29 cellular contexts compared by ENCODE assay signal in the genomic region with DNA sequence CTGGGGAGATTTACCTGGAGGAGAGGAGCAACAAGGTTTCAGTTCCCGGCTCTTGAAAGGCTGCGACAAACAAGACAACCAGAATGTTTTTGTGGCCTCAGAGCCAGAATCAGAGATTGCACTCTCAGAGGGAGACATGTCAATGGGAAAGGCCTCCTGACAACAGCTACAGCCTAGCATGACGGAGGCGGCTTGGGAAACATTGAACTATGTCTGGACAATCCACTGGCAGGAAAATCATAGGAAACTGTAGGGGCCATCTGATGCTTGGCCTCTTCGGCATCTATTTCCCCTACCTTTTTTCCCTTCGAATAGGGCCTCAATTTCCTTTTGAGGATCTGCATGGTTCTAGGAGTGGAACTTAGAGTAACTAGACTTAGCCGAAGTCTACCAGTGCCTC. TPM values are rescaled to one million over a fixed set of nuclear protein-coding genes. Genes with fewer than 3 reads are reported as not detected.
DNase-seq lines count a peak whose midpoint lies in the region; ATAC-seq, FAIRE-seq and TF ChIP-seq lines count a peak whose summit lies in the region.
"Had no signal": no experiment of that assay in that cellular context is flagged by ENCODE, and none has a peak within 500 bp of the region (broad histone marks: within the 10 kb centered on the region; RNA-seq: fewer than 3 reads in every experiment).

No MANE protein-coding gene starts in this region.

- dilution Hi-C loops in IMR-90 (cut with HindIII; ENCODE audit: low sequenced_read_pairs, unreplicated experiment), result no loop called here
- dilution Hi-C loops in endothelial cell of umbilical vein (cut with MboI; ENCODE audit: extremely low pct_ligation_motif_present, low sequenced_read_pairs), result no loop called here

- H2AK5ac ChIP-seq in IMR-90 (ENCODE audit: low read depth, low read length), result no peak overlapping the region

- CTCF ChIA-PET in IMR-90 (lab: Yijun Ruan, JAX), result interaction anchor here (0.7 kb wide), 1 partner anchor 433 kb away, joined by 4 read pairs; no protein-coding TSS in a partner anchor
- CTCF ChIA-PET in endothelial cell of umbilical vein (lab: Charles Lee), result interaction anchor here (1.6 kb wide), 1 partner anchor 117 kb away, joined by 9 read pairs; no protein-coding TSS in a partner anchor

- H3K4me3 Mint-ChIP-seq in GM23338, result no peak overlapping the region
- H3K4me3 Mint-ChIP-seq: CD14-positive monocyte; CD4-positive, alpha-beta memory T cell; CD4-positive, CD25-positive, alpha-beta regulatory T cell; CD8-positive, alpha-beta memory T cell had no signal

- H4K20me1 ChIP-seq in GM23338 (replicated peaks; ENCODE audit: insufficient read depth), result no peaks in the 10 kb centered on the region
- no peaks in the 10 kb centered on the region for H4K20me1 ChIP-seq in IMR-90 (ENCODE audit: insufficient read depth, low read length)
- H4K20me1 ChIP-seq in endothelial cell of umbilical vein (replicated peaks; ENCODE audit: control insufficient read depth, extremely low read depth, insufficient read depth, low read length), result no peaks in the 10 kb centered on the region
- H4K20me1 ChIP-seq: BLaER1 had no signal

- H2BK120ac ChIP-seq in IMR-90 (ENCODE audit: low read depth, low read length), result no peak overlapping the region

- H3K9me3 ChIP-seq in IMR-90 (ENCODE audit: control insufficient read depth, insufficient read depth, low read length) (no peaks in the 10 kb centered on the region), endothelial cell of umbilical vein (replicated peaks; ENCODE audit: control insufficient read depth, insufficient read depth, low read length) (no peaks in the 10 kb centered on the region), sigmoid colon (no peaks in the 10 kb centered on the region)
- H3K9me3 ChIP-seq: BE2C had no signal

- no peak overlapping the region for H2BK5ac ChIP-seq in IMR-90 (ENCODE audit: low read depth, low read length, poor library complexity, severe bottlenecking)

- no peak overlapping the region for H2BK20ac ChIP-seq in IMR-90 (ENCODE audit: low read depth, low read length)

- no peaks in the 10 kb centered on the region; the same call in 2 of the 3 replicates for H3K36me3 Mint-ChIP-seq in GM23338 (ENCODE audit: low read depth)
- H3K36me3 Mint-ChIP-seq: CD14-positive monocyte; CD4-positive, alpha-beta memory T cell had no signal

- H3K27ac ChIP-seq in GM23338 (ENCODE audit: low read depth) (no peak overlapping the region), IMR-90 (ENCODE audit: insufficient read depth, low read length) (no peak overlapping the region), endothelial cell of umbilical vein (ENCODE audit: insufficient read depth, low read depth, low read length) (no peak overlapping the region), sigmoid colon (no peak overlapping the region)
- H3K27ac ChIP-seq: BLaER1 had no signal

- TF ChIP-seq CTCF in GM23338 (conservative IDR thresholded peaks at IDR 0.05; ENCODE audit: low read depth in 2 of 2), result no peak
- TF ChIP-seq CTCF in IMR-90 (conservative IDR thresholded peaks at IDR 0.05; ENCODE audit: low read depth, low read length), result no peak
- no peak for TF ChIP-seq CTCF in endothelial cell of umbilical vein (IDR thresholded peaks at IDR 0.05; ENCODE audit: extremely low read depth in 1 of 2, insufficient read depth in 1 of 2, low read depth in 1 of 2, low read length in 2 of 2)
- no peak for TF ChIP-seq CTCF in sigmoid colon (IDR thresholded peaks at IDR 0.05)

- TF ChIP-seq POLR2A in IMR-90 (IDR thresholded peaks at IDR 0.05; ENCODE audit: low read depth, low read length) (no peak), endothelial cell of umbilical vein (IDR thresholded peaks at IDR 0.05; ENCODE audit: low read depth, low read length) (no peak), sigmoid colon (IDR thresholded peaks at IDR 0.05) (no peak)

- no peaks in the 10 kb centered on the region for H3F3A ChIP-seq in GM23338 (replicated peaks; ENCODE audit: low read depth)

- ATAC-seq in GM23338, result no peak
- no peak for ATAC-seq in IMR-90 (ENCODE audit: low read depth)
- ATAC-seq: GM12878 had no signal

- H3K9me1 ChIP-seq in IMR-90 (ENCODE audit: insufficient read depth, low read length) (no peaks in the 10 kb centered on the region), endothelial cell of umbilical vein (replicated peaks; ENCODE audit: control insufficient read depth, extremely low read depth, insufficient read depth, low read length) (no peaks in the 10 kb centered on the region)

- 0 out of 3 replicates have a peak, but pooled peaks cover 2% of the 10 kb centered on the region for H3K9me3 Mint-ChIP-seq in GM23338
- H3K9me3 Mint-ChIP-seq: CD8-positive, alpha-beta memory T cell had no signal

- H3K4ac ChIP-seq in IMR-90 (ENCODE audit: low read depth, low read length), result no peak overlapping the region

- in situ Hi-C loops in IMR-90 (cut with MboI; ENCODE audit: low sequenced_read_pairs), result loop anchor here (25.0 kb wide), 1 partner anchor 655 kb away; the partner anchor contains the start of genes PRSS50 and TMIE

- peaks cover 6% of the 10 kb centered on the region for H3K4me1 Mint-ChIP-seq in GM23338

- no peak overlapping the region for H3K18ac ChIP-seq in IMR-90 (ENCODE audit: low read depth, low read length)

- no peak overlapping the region for H4K91ac ChIP-seq in IMR-90 (ENCODE audit: insufficient read depth, low read depth, low read length)

- TF ChIP-seq RAD21 in IMR-90 (IDR thresholded peaks at IDR 0.05; ENCODE audit: low read length), result no peak

- H4K8ac ChIP-seq in IMR-90 (ENCODE audit: low read depth in 2 of 2, low read length in 2 of 2), result no peak overlapping the region

- H3K36me3 ChIP-seq in GM23338 (ENCODE audit: insufficient read depth), result no peaks in the 10 kb centered on the region
- no peaks in the 10 kb centered on the region for H3K36me3 ChIP-seq in IMR-90 (ENCODE audit: control insufficient read depth, insufficient read depth, low read length)
- no peaks in the 10 kb centered on the region for H3K36me3 ChIP-seq in endothelial cell of umbilical vein (ENCODE audit: control insufficient read depth in 2 of 2, extremely low read depth in 1 of 2, insufficient read depth in 2 of 2, low read length in 2 of 2)
- no peaks in the 10 kb centered on the region for H3K36me3 ChIP-seq in sigmoid colon
- H3K36me3 ChIP-seq: BE2C, BLaER1 had no signal

- no peak overlapping the region for H4K5ac ChIP-seq in IMR-90 (ENCODE audit: low read depth, low read length)

- peaks cover 12% of the 10 kb centered on the region for H3K27me3 Mint-ChIP-seq in GM23338 (ENCODE audit: insufficient read depth, low read depth, poor library complexity)

- H2AK9ac ChIP-seq in IMR-90 (replicated peaks; ENCODE audit: low read depth, low read length, poor library complexity), result no peak overlapping the region

- FAIRE-seq in endothelial cell of umbilical vein (lab: Jason Lieb, UNC), result no peak
- FAIRE-seq: A204.1, GM12878, GM12892, GM18507 had no signal

- no peak overlapping the region for H3K23ac ChIP-seq in IMR-90 (ENCODE audit: low read depth, low read length)

- no peak overlapping the region for H2BK15ac ChIP-seq in IMR-90 (ENCODE audit: low read depth, low read length)

- H3K4me3 ChIP-seq in GM23338 (no peak overlapping the region), IMR-90 (ENCODE audit: insufficient read depth, low read depth, low read length) (no peak overlapping the region), endothelial cell of umbilical vein (replicated peaks in 1 of 3; ENCODE audit: insufficient read depth in 1 of 3, low read depth in 1 of 3, low read length in 3 of 3) (no peak overlapping the region), sigmoid colon (no peak overlapping the region)
- H3K4me3 ChIP-seq: BLaER1, GM12878 had no signal

- peaks cover 5% of the 10 kb centered on the region; the same call in 1 of the 2 replicates for H3K4me1 ChIP-seq in GM23338 (ENCODE audit: insufficient read depth)
- no peaks in the 10 kb centered on the region for H3K4me1 ChIP-seq in IMR-90 (ENCODE audit: control insufficient read depth, insufficient read depth, low read length)
- H3K4me1 ChIP-seq in endothelial cell of umbilical vein (ENCODE audit: control insufficient read depth, extremely low read depth, insufficient read depth, low read length), result peaks cover 11% of the 10 kb centered on the region
- H3K4me1 ChIP-seq in sigmoid colon, result peaks cover 0 to 12% (median 10%) of the 10 kb centered on the region in 4 donors
- H3K4me1 ChIP-seq: BE2C had no signal

- intact Hi-C loops in IMR-90 (cut with micrococcal nuclease), result no loop called here
- intact Hi-C loops in endothelial cell of umbilical vein (cut with micrococcal nuclease), result loop anchor here (5.0 kb wide), 1 partner anchor 440 kb away; no protein-coding TSS in a partner anchor
- intact Hi-C loops in sigmoid colon (cut with DNase I), result no loop called here

- no peak overlapping the region for H3K14ac ChIP-seq in IMR-90 (replicated peaks; ENCODE audit: low read depth, low read length)

- no peaks in the 10 kb centered on the region for H3K79me1 ChIP-seq in IMR-90 (ENCODE audit: low read depth in 1 of 2, low read length in 2 of 2)

- H3K9ac ChIP-seq in IMR-90 (ENCODE audit: low read depth, low read length) (no peak overlapping the region), endothelial cell of umbilical vein (replicated peaks; ENCODE audit: extremely low read depth, insufficient read depth, low read length) (no peak overlapping the region)
- H3K9ac ChIP-seq: BLaER1 had no signal

- no peak overlapping the region for H3K4me2 ChIP-seq in GM23338
- no peak overlapping the region for H3K4me2 ChIP-seq in IMR-90 (ENCODE audit: low read depth, low read length)
- no peak overlapping the region for H3K4me2 ChIP-seq in endothelial cell of umbilical vein (ENCODE audit: insufficient read depth, low read length)
- H3K4me2 ChIP-seq: BLaER1 had no signal

- no TSS peak for BruUV-seq in IMR-90 (replicated peaks; lab: Mats Ljungman, UMichigan)
- BruUV-seq in endothelial cell of umbilical vein (replicated peaks; lab: Mats Ljungman, UMichigan), result no TSS peak

- no peak for DNase-seq in GM23338 (ENCODE audit: low spot score)
- no peak for DNase-seq in IMR-90
- peak; percentile 49 to 71 for DNase-seq in dermis microvascular lymphatic vessel endothelial cell (ENCODE audit: low read depth in 2 of 2)
- peak; percentile 12 for DNase-seq in endothelial cell of umbilical vein (ENCODE audit: low read depth, low spot score)
- no peak for DNase-seq in foreskin melanocyte
- no peak for DNase-seq in sigmoid colon
- DNase-seq in superior temporal gyrus (ENCODE audit: extremely low spot score), result no peak
- no peak for DNase-seq in activated CD4-positive, CD25-positive, alpha-beta regulatory T cell treated with anti-CD3 and anti-CD28 coated beads, Interleukin-2, amount 50 U/mL, for 72 hours
- DNase-seq: 8988T; ACHN; BE2C; C1 segment of cervical spinal cord; CD4-positive, alpha-beta memory T cell; CD4-positive, CD25-positive, alpha-beta regulatory T cell; CD8-positive, alpha-beta memory T cell; COR-L47; DMS 273 treated with DMSO at 0.1 percent for 48 hours; DMS153; DMS53; DMS79; DND-41; EL; GDM1 had no signal

- no peaks in the 10 kb centered on the region for H3K27me3 ChIP-seq in GM23338 (ENCODE audit: insufficient read depth)
- no peaks in the 10 kb centered on the region; the same call in none of the 2 replicates for H3K27me3 ChIP-seq in IMR-90 (ENCODE audit: control insufficient read depth, insufficient read depth, low read length)
- H3K27me3 ChIP-seq in endothelial cell of umbilical vein (ENCODE audit: control insufficient read depth in 2 of 2, insufficient read depth in 2 of 2, low read length in 2 of 2), result no peaks in the 10 kb centered on the region
- H3K27me3 ChIP-seq in sigmoid colon, result peaks cover 0 to 5% (median 0%) of the 10 kb centered on the region in 3 donors
- H3K27me3 ChIP-seq: BE2C, BLaER1 had no signal

- H3K27ac Mint-ChIP-seq in GM23338, result no peak overlapping the region
- H3K27ac Mint-ChIP-seq: CD4-positive, CD25-positive, alpha-beta regulatory T cell had no signal

- 94% methylated on average over 4 of the region's 7 CpGs; no CpG with 5 or more reads in 1 of the 2 experiments for WGBS in IMR-90 (ENCODE audit: extremely low coverage in 2 of 2, insufficient read length in 1 of 2), 2 experiments
- 96 to 97% methylated on average over 7 of the region's 7 CpGs for WGBS in sigmoid colon, 2 donors

- 0 out of 2 replicates have a peak overlapping the region, but pooled peaks have one; percentile 5 for H3K56ac ChIP-seq in IMR-90 (ENCODE audit: extremely low read depth, insufficient read depth, low read length)

- H3K79me2 ChIP-seq in GM23338 (replicated peaks; ENCODE audit: insufficient read depth), result no peaks in the 10 kb centered on the region
- no peaks in the 10 kb centered on the region for H3K79me2 ChIP-seq in endothelial cell of umbilical vein (ENCODE audit: control insufficient read depth, insufficient read depth, low read length)

- no peaks in the 10 kb centered on the region for H3K9me2 ChIP-seq in GM23338 (ENCODE audit: insufficient read depth)

- H2AFZ ChIP-seq in GM23338 (peak overlapping the region; percentile 66; the same call in 1 of the 2 replicates), IMR-90 (replicated peaks; ENCODE audit: low read length, poor library complexity) (no peak overlapping the region), endothelial cell of umbilical vein (ENCODE audit: low read depth, low read length) (no peak overlapping the region)

- POLR2A ChIA-PET in IMR-90 (lab: Charles Lee; ENCODE audit: unreplicated experiment), result no interaction called here
- POLR2A ChIA-PET in endothelial cell of umbilical vein (lab: Charles Lee), result no interaction called here

- no peak for TF ChIP-seq EP300 in sigmoid colon (IDR thresholded peaks at IDR 0.05)

RNA-seq across cellular contexts. Expression of gene PTPN23, which starts 13.2 kb away (rescaled TPM):
- total RNA-seq in GM23338 (2014; rRNA removed; shearing (Covaris generic)), result 33.9 and 48.8 TPM in 2 replicates
- polyA plus RNA-seq in GM23338 (2016; fragmentation: Nextera tagmentation; extraction: Ambion mirVana) (14.3 and 16.1 TPM in 2 replicates), IMR-90 (2012; rRNA removed) (13.9 and 15.1 TPM in 2 replicates), endothelial cell of umbilical vein (8.2 and 8.5 TPM in 2 replicates), sigmoid colon (10 to 100 TPM in 2 of 3 donors, 1 to 10 TPM in 1; 7.8 to 23.1 (median 10.2) TPM)
- total RNA-seq in IMR-90 (2012; rRNA removed) (4.4 and 4.5 TPM in 2 replicates), dermis microvascular lymphatic vessel endothelial cell (9.5 and 21.9 TPM in 2 replicates), endothelial cell of umbilical vein (57.4 and 63.5 TPM in 2 replicates), sigmoid colon (10 to 100 TPM; 11.0 to 26.9 (median 14.7) TPM)
- 7.3 and 8.9 TPM in 2 replicates for polyA plus RNA-seq in IMR-90 (2012; cell fraction: cytosol; rRNA removed)
- 33.7 and 64.5 TPM in 2 replicates for polyA plus RNA-seq in IMR-90 (2012; cell fraction: nucleus; rRNA removed; ENCODE audit: low replicate concordance)
- 6.6 and 8.0 TPM in 2 replicates for polyA plus RNA-seq in endothelial cell of umbilical vein (2011; cell fraction: cytosol; rRNA removed)
- 49.9 and 53.0 TPM in 2 replicates for polyA plus RNA-seq in endothelial cell of umbilical vein (2011; cell fraction: nucleus; rRNA removed)
- polyA plus RNA-seq in endothelial cell of umbilical vein (2012), result 29.4 and 30.9 TPM in 2 replicates
- 19.0 and 27.8 TPM in 2 replicates for polyA minus RNA-seq in endothelial cell of umbilical vein
- polyA minus RNA-seq in endothelial cell of umbilical vein (2011; cell fraction: cytosol; rRNA and poly(A)+ RNA removed), result 7.1 TPM
- 29.2 and 36.0 TPM in 2 replicates for polyA minus RNA-seq in endothelial cell of umbilical vein (2011; cell fraction: nucleus; rRNA and poly(A)+ RNA removed)

Comparison
In these comparisons a context has a peak if more than half of its experiments do, and no peak if none do; other contexts are left out.
1. DNase-seq: peak in dermis microvascular lymphatic vessel endothelial cell (2 of 2) and endothelial cell of umbilical vein (single experiment); none in GM23338 (single experiment), IMR-90 (single experiment), foreskin melanocyte (single experiment), sigmoid colon (single experiment), superior temporal gyrus (single experiment) and activated CD4-positive, CD25-positive, alpha-beta regulatory T cell treated with anti-CD3 and anti-CD28 coated beads, Interleukin-2, amount 50 U/mL, for 72 hours (single experiment).